ENCODE assay signal across 7 cellular contexts in the genomic region with DNA sequence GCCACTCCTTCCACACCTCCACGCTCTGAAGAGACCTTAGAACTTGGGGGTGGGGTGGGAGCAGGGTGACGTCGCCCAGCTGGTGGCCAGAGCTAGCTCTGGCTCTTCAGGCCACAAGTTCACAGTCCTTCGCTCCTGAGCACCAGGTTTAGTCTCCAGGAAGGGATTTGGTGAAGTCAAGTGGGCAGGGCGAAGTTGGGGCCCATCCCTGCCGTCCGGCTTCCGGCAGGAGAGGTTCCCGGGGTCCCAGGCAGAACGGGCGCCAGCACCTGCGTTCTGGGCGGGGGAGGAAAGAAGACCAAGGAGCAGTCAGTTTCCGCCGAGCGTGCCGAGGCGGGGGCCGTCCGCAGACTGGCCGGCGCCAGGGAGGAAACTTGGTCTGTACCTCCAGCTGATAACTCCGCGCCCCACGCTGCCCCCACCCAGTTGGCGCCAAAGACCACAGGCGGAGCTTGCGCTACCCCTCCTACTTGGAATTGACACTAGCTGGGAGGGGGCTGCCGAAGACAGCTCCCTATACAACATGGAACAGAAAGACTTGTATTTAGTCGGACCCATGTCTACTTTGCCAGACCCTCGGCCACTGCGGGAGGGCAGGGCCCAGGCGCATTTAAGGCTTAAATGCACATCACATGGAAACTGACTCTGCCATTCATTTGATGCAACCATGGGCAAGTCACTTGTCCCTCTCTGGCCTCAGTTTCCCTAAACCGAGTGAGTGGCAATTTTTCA. TPM values are rescaled to one million over a fixed set of nuclear protein-coding genes. Genes with fewer than 3 reads are reported as not detected.
A peak's percentile ranks its signal among the peaks of the same experiment; 100 is the strongest.
DNase-seq lines count a peak whose midpoint lies in the region; ATAC-seq and TF ChIP-seq lines count a peak whose summit lies in the region.

No MANE protein-coding gene starts in this region.

- peaks cover 13 to 83% (median 64%) of the 10 kb centered on the region in 9 donors for H3K4me1 ChIP-seq in heart right ventricle

- H3K27me3 Mint-ChIP-seq in activated T-helper 17 cell treated with anti-CD3 and anti-CD28 coated beads, Interleukin-2, amount 50 U/mL, for 72 hours: no peaks in the 10 kb centered on the region

- peak overlapping the region; percentile 77 for H3K27ac Mint-ChIP-seq in activated T-helper 17 cell treated with anti-CD3 and anti-CD28 coated beads, Interleukin-2, amount 50 U/mL, for 72 hours

- peak overlapping the region; percentile 62 to 97 (median 82) for H3K4me3 ChIP-seq in heart right ventricle

- intact Hi-C loops in heart right ventricle (cut with DNase I): loop anchor here in 2 of 10 donors (10.0 kb wide), 1 partner anchor 186 kb away; the partner anchor contains the start of gene ELOA (in 2 of the 2)

- TF ChIP-seq CTCF in heart right ventricle (IDR thresholded peaks at IDR 0.05): no peak

- H3K4me1 Mint-ChIP-seq in activated T-helper 17 cell treated with anti-CD3 and anti-CD28 coated beads, Interleukin-2, amount 50 U/mL, for 72 hours: peaks cover 24% of the 10 kb centered on the region

- H3K36me3 ChIP-seq in heart right ventricle: peaks cover 0 to 20% (median 6%) of the 10 kb centered on the region in 9 donors

- peaks cover 0 to 26% (median 0%) of the 10 kb centered on the region in 7 donors for H3K27me3 ChIP-seq in heart right ventricle

- peak overlapping the region; percentile 90 to 99 (median 95) for H3K27ac ChIP-seq in heart right ventricle

- ATAC-seq in activated T-helper 17 cell treated with anti-CD3 and anti-CD28 coated beads, Interleukin-2, amount 50 U/mL, for 72 hours (replicated peaks): peak; percentile 13
- ATAC-seq in heart right ventricle (peak; percentile 0 to 31 (median 20)), HG03097 (IDR thresholded peaks at IDR 0.05; ENCODE audit: low FRiP score, unreplicated experiment) (no peak)

- H3K36me3 Mint-ChIP-seq in activated T-helper 17 cell treated with anti-CD3 and anti-CD28 coated beads, Interleukin-2, amount 50 U/mL, for 72 hours (ENCODE audit: low read depth): peaks cover 19% of the 10 kb centered on the region

- H3K4me3 Mint-ChIP-seq in activated T-helper 17 cell treated with anti-CD3 and anti-CD28 coated beads, Interleukin-2, amount 50 U/mL, for 72 hours: peak overlapping the region; percentile 94

- no peaks in the 10 kb centered on the region for H3K9me3 Mint-ChIP-seq in activated T-helper 17 cell treated with anti-CD3 and anti-CD28 coated beads, Interleukin-2, amount 50 U/mL, for 72 hours

- peak; percentile 31 for TF ChIP-seq POLR2A in GM18526 (IDR thresholded peaks at IDR 0.05; ENCODE audit: extremely low read depth, insufficient read length)

- no peaks in the 10 kb centered on the region for H3K9me3 ChIP-seq in heart right ventricle

- WGBS in heart right ventricle, 2 donors: 4 to 7% methylated on average over 34 of the region's 34 CpGs

- DNase-seq in NCI-H446 treated with DMSO at 0.1 percent for 48 hours (lab: John Stamatoyannopoulos, UW) (peak; percentile 63), heart right ventricle (peak; percentile 76 to 78), retina (peak; percentile 44), cerebellar cortex (ENCODE audit: low spot score) (no peak)

RNA-seq across cellular contexts. Expression of gene ID3, which starts 1.0 kb away (rescaled TPM):
- total RNA-seq in activated T-helper 17 cell treated with anti-CD3 and anti-CD28 coated beads, Interleukin-2, amount 50 U/mL, for 72 hours: 10 to 100 TPM; 19.5 to 45.2 TPM
- 100 to 1,000 TPM in 3 of 10 donors, 10 to 100 TPM in 7; 44.7 to 148 (median 83.4) TPM for total RNA-seq in heart right ventricle
- 100 to 1,000 TPM in 1 of 2 donors, 10 to 100 TPM in 1; 73.6 to 217 TPM for polyA plus RNA-seq in heart right ventricle

RNA-seq across cellular contexts. Expression of gene E2F2, which starts 27.3 kb away (rescaled TPM):
- 10 to 100 TPM; 13.0 to 24.1 TPM for total RNA-seq in activated T-helper 17 cell treated with anti-CD3 and anti-CD28 coated beads, Interleukin-2, amount 50 U/mL, for 72 hours
- 1 to 10 TPM in 1 of 10 donors, under 1 TPM in 8, not detected in 1; 0.04 to 2.3 (median 0.17) TPM for total RNA-seq in heart right ventricle
- polyA plus RNA-seq in heart right ventricle: under 1 TPM in 1 of 2 donors, not detected in 1; 0.06 TPM

Comparison
In these comparisons a context has a peak if more than half of its experiments do, and no peak if none do; other contexts are left out.
1. RNA of gene E2F2, which starts 27.3 kb away (total RNA-seq): 13.0 to 24.1 TPM in activated T-helper 17 cell treated with anti-CD3 and anti-CD28 coated beads, Interleukin-2, amount 50 U/mL, for 72 hours; 0.04 to 2.3 TPM in heart right ventricle; every median in the first group is over 4 times any median in the second.